Comparison of ENCODE assay signal across 8 cellular contexts in the genomic region with DNA sequence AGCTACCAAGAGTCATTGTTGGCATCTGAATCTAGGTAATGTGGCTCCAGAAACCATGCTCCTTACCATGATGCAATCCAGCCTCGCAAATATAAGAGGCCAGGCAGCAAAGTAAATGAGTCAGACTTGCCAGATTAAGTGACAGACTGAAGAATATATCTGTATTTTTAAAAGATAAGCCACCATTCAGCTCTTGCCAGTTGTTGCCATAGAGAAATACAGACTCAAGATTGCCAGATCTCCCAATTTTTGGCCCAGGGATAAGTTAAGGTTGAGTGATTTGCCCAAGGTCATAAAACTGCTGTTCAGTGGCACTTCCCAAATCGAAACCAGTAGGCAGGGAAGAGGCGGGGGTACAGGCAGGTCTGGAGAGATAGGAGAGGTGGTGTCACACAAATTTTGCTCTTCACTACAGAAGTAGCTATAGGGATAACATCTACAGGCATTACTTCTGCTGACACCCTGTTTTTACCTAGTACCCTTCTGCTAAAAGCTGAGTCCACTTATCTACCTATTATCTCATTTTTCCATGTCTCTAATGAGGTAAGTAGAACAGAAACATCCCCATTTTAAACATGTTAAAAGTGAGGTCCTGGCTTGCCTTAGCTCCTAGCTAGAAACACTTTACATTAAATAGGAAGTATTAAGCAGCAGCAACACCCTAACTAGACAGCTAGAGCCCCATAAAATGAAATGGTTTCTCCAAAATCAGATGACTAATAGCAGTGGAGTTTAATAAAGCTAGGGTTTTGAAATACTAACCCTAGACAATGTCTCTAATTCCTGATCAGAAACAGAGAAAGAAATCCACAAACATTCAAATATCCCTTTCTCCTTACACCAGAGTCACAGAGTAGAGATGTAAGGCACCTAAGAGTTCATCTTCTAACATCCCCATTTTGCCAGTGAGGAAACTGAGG. TPM values are rescaled to one million over a fixed set of nuclear protein-coding genes. Genes with fewer than 3 reads are reported as not detected.
DNase-seq lines count a peak whose midpoint lies in the region; ATAC-seq and TF ChIP-seq lines count a peak whose summit lies in the region.

No MANE protein-coding gene starts in this region.

- peak in 1 of 2 donors; percentile 56 for ATAC-seq in natural killer cell treated with Interleukin-12 subunit alpha and Interleukin-12 subunit beta and Interleukin-15 and Interleukin-18, amount 100 ng/mL, for 72 hours

- peaks cover 66% of the 10 kb centered on the region for H3K4me1 Mint-ChIP-seq in chondrocyte (ENCODE audit: low read depth)
- peaks cover 49 to 66% of the 10 kb centered on the region in 2 donors for H3K4me1 Mint-ChIP-seq in natural killer cell treated with Interleukin-12 subunit alpha and Interleukin-12 subunit beta and Interleukin-15 and Interleukin-18, amount 100 ng/mL, for 72 hours (ENCODE audit: low read depth in 2 of 2)

- DNase-seq in EL (peak; percentile 73), NCI-H1105 treated with DMSO at 0.1 percent for 48 hours (lab: John Stamatoyannopoulos, UW) (peak; percentile 33), chondrocyte (ENCODE audit: low spot score) (no peak), GM20000 (ENCODE audit: low spot score) (no peak), NCI-H2081 treated with DMSO at 0.1 percent for 48 hours (lab: John Stamatoyannopoulos, UW) (no peak), HPDE6-E6E7 (ENCODE audit: extremely low spot score) (no peak)
- no peak for DNase-seq in natural killer cell treated with Interleukin-12 subunit alpha and Interleukin-12 subunit beta and Interleukin-15 and Interleukin-18, amount 100 ng/mL, for 72 hours (ENCODE audit: low spot score)
- no peak for DNase-seq in stimulated activated naive CD4-positive, alpha-beta T cell treated with Interleukin-2 at 50 U/mL for 16 hours (lab: John Stamatoyannopoulos, UW)

- TF ChIP-seq CTCF in chondrocyte (IDR thresholded peaks at IDR 0.05), result no peak
- no peak for TF ChIP-seq CTCF in GM20000 (IDR thresholded peaks at IDR 0.05; ENCODE audit: extremely low read depth, missing control alignments)

- H3K27me3 Mint-ChIP-seq in chondrocyte (ENCODE audit: low read depth), result no peaks in the 10 kb centered on the region
- no peaks in the 10 kb centered on the region for H3K27me3 Mint-ChIP-seq in natural killer cell treated with Interleukin-12 subunit alpha and Interleukin-12 subunit beta and Interleukin-15 and Interleukin-18, amount 100 ng/mL, for 72 hours

- H3K27ac Mint-ChIP-seq in chondrocyte (ENCODE audit: unreplicated experiment), result peak overlapping the region; percentile 81
- peak overlapping the region; percentile 45 to 81 for H3K27ac Mint-ChIP-seq in natural killer cell treated with Interleukin-12 subunit alpha and Interleukin-12 subunit beta and Interleukin-15 and Interleukin-18, amount 100 ng/mL, for 72 hours

- no peaks in the 10 kb centered on the region for H3K36me3 Mint-ChIP-seq in chondrocyte (ENCODE audit: low read depth)
- no peaks in the 10 kb centered on the region for H3K36me3 Mint-ChIP-seq in natural killer cell treated with Interleukin-12 subunit alpha and Interleukin-12 subunit beta and Interleukin-15 and Interleukin-18, amount 100 ng/mL, for 72 hours

- no peaks in the 10 kb centered on the region for H3K9me3 Mint-ChIP-seq in chondrocyte (ENCODE audit: low read depth)
- no peaks in the 10 kb centered on the region for H3K9me3 Mint-ChIP-seq in natural killer cell treated with Interleukin-12 subunit alpha and Interleukin-12 subunit beta and Interleukin-15 and Interleukin-18, amount 100 ng/mL, for 72 hours

- no peak overlapping the region for H3K4me3 Mint-ChIP-seq in chondrocyte (ENCODE audit: unreplicated experiment)
- H3K4me3 Mint-ChIP-seq in natural killer cell treated with Interleukin-12 subunit alpha and Interleukin-12 subunit beta and Interleukin-15 and Interleukin-18, amount 100 ng/mL, for 72 hours, result peak overlapping the region; percentile 15

RNA-seq across cellular contexts. Expression of gene DCAF5, which starts 19.5 kb away (rescaled TPM):
- 48.1 to 56.9 TPM (median 48.3 TPM) in 3 replicates for total RNA-seq in chondrocyte
- 10 to 100 TPM; 51.3 to 52.0 TPM for total RNA-seq in natural killer cell treated with Interleukin-12 subunit alpha and Interleukin-12 subunit beta and Interleukin-15 and Interleukin-18, amount 100 ng/mL, for 72 hours

RNA-seq across cellular contexts. Expression of gene EXD2, which starts 57.8 kb away (rescaled TPM):
- total RNA-seq in chondrocyte, result 25.3 to 28.3 TPM (median 27.0 TPM) in 3 replicates
- 10 to 100 TPM in 1 of 2 donors, 1 to 10 TPM in 1; 8.7 to 10.4 TPM for total RNA-seq in natural killer cell treated with Interleukin-12 subunit alpha and Interleukin-12 subunit beta and Interleukin-15 and Interleukin-18, amount 100 ng/mL, for 72 hours

Comparison
In these comparisons a context has a peak if more than half of its experiments do, and no peak if none do; other contexts are left out.
1. DNase-seq: peak in EL (single experiment) and NCI-H1105 treated with DMSO at 0.1 percent for 48 hours (single experiment); none in chondrocyte (single experiment), natural killer cell treated with Interleukin-12 subunit alpha and Interleukin-12 subunit beta and Interleukin-15 and Interleukin-18, amount 100 ng/mL, for 72 hours (single experiment), GM20000 (single experiment), stimulated activated naive CD4-positive, alpha-beta T cell treated with Interleukin-2 at 50 U/mL for 16 hours (single experiment), NCI-H2081 treated with DMSO at 0.1 percent for 48 hours (single experiment) and HPDE6-E6E7 (single experiment).